28 cellular contexts compared by ENCODE assay signal in the genomic region with DNA sequence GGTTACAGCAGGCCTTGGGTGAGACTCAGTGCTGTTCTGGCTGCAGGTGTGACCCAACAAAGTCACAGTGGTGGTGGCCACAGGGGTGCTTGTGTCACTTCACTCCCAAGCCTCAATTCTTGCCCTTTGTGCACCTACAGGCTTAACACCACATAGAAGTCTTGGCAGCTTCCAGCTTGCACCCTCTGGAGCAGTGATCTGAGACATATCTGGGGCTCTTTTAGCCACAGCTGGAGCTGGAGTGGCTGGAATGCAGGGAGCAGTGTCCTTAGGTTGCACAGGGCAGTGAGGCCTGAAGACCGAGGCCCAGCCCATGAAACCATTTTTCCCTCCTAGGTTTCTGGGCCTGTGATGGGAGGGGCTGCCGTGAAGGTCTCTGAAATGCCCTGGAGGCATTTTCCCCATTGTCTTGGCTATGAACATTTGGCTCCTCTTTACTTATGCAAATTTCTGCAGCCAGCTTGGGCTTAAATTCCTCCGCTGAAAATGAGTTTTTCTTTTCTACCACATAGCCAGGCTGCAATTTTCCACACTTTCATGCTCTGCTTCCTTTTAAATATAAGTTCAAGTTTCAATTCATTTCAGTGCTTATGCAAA. TPM values are rescaled to one million over a fixed set of nuclear protein-coding genes. Genes with fewer than 3 reads are reported as not detected.
"Had no signal": no experiment of that assay in that cellular context is flagged by ENCODE, and none has a peak within 500 bp of the region (broad histone marks: within the 10 kb centered on the region; RNA-seq: fewer than 3 reads in every experiment).

No MANE protein-coding gene starts in this region.

- H3K27me3 Mint-ChIP-seq: dendritic cell treated with granulocyte-macrophage colony-stimulating factor and Interleukin-4, amounts not matched to agents 40 ng/mL and 50 ng/mL, for 4 days; naive thymus-derived CD8-positive, alpha-beta T cell; stimulated activated memory B cell treated with anti-CD40 and anti-IgM and Interleukin-4, amounts not matched to agents 10 μg/mL and 1 μg/mL and 100 μg/mL, for 72 hours had no signal

- H3K27me3 ChIP-seq: colonic mucosa, esophagus muscularis mucosa, foreskin keratinocyte, heart right ventricle, ovary, sigmoid colon, suprapubic skin, transverse colon, upper lobe of right lung, uterus had no signal

- H3K27ac ChIP-seq: colonic mucosa, esophagus muscularis mucosa, foreskin keratinocyte, heart right ventricle, ovary, psoas muscle, sigmoid colon, suprapubic skin, transverse colon, upper lobe of right lung, uterus had no signal

- H3K4me3 ChIP-seq: colonic mucosa, esophagus muscularis mucosa, heart right ventricle, ovary, psoas muscle, sigmoid colon, suprapubic skin, transverse colon, upper lobe of right lung, uterus had no signal

- ATAC-seq: foreskin keratinocyte; heart right ventricle; left lobe of liver; naive thymus-derived CD8-positive, alpha-beta T cell; psoas muscle; right cardiac atrium; stimulated activated memory B cell treated with anti-CD40 and anti-IgM and Interleukin-4, amounts not matched to agents 10 μg/mL and 1 μg/mL and 100 μg/mL, for 72 hours; stimulated activated naive CD8-positive, alpha-beta T cell treated with anti-CD3 and anti-CD28 coated beads, Interleukin-15, Interleukin-2, amounts not matched to agents 100 U/mL and 50 U/mL, for 24 hours; upper lobe of right lung had no signal

- H3K4me3 Mint-ChIP-seq: dendritic cell treated with granulocyte-macrophage colony-stimulating factor and Interleukin-4, amounts not matched to agents 40 ng/mL and 50 ng/mL, for 4 days; naive thymus-derived CD8-positive, alpha-beta T cell; stimulated activated memory B cell treated with anti-CD40 and anti-IgM and Interleukin-4, amounts not matched to agents 10 μg/mL and 1 μg/mL and 100 μg/mL, for 72 hours had no signal

- H3K4me1 Mint-ChIP-seq: stimulated activated memory B cell treated with anti-CD40 and anti-IgM and Interleukin-4, amounts not matched to agents 10 μg/mL and 1 μg/mL and 100 μg/mL, for 72 hours had no signal

- H3K4me1 ChIP-seq: colonic mucosa, esophagus muscularis mucosa, foreskin keratinocyte, psoas muscle, sigmoid colon, suprapubic skin, transverse colon, upper lobe of right lung, uterus had no signal

- DNase-seq: colonic mucosa; effector CD8-positive, alpha-beta T cell; foreskin keratinocyte; glutamatergic neuron; heart right ventricle; hippocampal formation; kidney; naive thymus-derived CD8-positive, alpha-beta T cell; occipital lobe; ovary; posterior cingulate gyrus; psoas muscle; right cardiac atrium; sigmoid colon; stimulated activated CD4-positive, alpha-beta T cell treated with anti-CD3 and anti-CD28 coated beads, Interleukin-4, amount 100 ng/mL, for 4 hours; stimulated activated naive CD8-positive, alpha-beta T cell treated with anti-CD3 and anti-CD28 coated beads, Interleukin-15, Interleukin-2, amounts not matched to agents 100 U/mL and 50 U/mL, for 24 hours; transverse colon; upper lobe of right lung; uterus had no signal

- H3K9me3 ChIP-seq: colonic mucosa had no signal

- H3K27ac Mint-ChIP-seq: dendritic cell treated with granulocyte-macrophage colony-stimulating factor and Interleukin-4, amounts not matched to agents 40 ng/mL and 50 ng/mL, for 4 days; naive thymus-derived CD8-positive, alpha-beta T cell; stimulated activated memory B cell treated with anti-CD40 and anti-IgM and Interleukin-4, amounts not matched to agents 10 μg/mL and 1 μg/mL and 100 μg/mL, for 72 hours had no signal

- H3K36me3 ChIP-seq: colonic mucosa, ovary, suprapubic skin, transverse colon, upper lobe of right lung, uterus had no signal

RNA-seq across cellular contexts. Expression of a gene that starts 37.7 kb away (rescaled TPM):
- total RNA-seq: colonic mucosa, endothelial cell of umbilical vein, epithelial cell of proximal tubule, left lobe of liver, liver, skeletal muscle tissue, suprapubic skin, transverse colon, upper lobe of right lung had no signal

RNA-seq across cellular contexts. Expression of a gene that starts 45.1 kb away (rescaled TPM):
- total RNA-seq: epithelial cell of proximal tubule had no signal
- polyA plus RNA-seq: foreskin keratinocyte; naive thymus-derived CD8-positive, alpha-beta T cell had no signal
